In genomic region chr11:78808903-78809302, GRCh38 we compare ENCODE assay signal across 24 cellular contexts.
A peak's percentile ranks its signal among the peaks of the same experiment; 100 is the strongest.
DNase-seq lines count a peak whose midpoint lies in the region; ATAC-seq and TF ChIP-seq lines count a peak whose summit lies in the region.
"Had no signal": no experiment of that assay in that cellular context is flagged by ENCODE, and none has a peak within 500 bp of the region (broad histone marks: within the 10 kb centered on the region; RNA-seq: fewer than 3 reads in every experiment).

No MANE protein-coding gene starts in this region.

- peaks cover 50% of the 10 kb centered on the region for H3K4me1 Mint-ChIP-seq in neural progenitor cell
- no peaks in the 10 kb centered on the region for H3K4me1 Mint-ChIP-seq in activated T-cell treated with anti-CD3 and anti-CD28 coated beads, Interleukin-2, amount 50 U/mL, for 72 hours (ENCODE audit: low read depth)
- H3K4me1 Mint-ChIP-seq: activated CD4-positive, alpha-beta T cell treated with anti-CD3 and anti-CD28 coated beads, Interleukin-2, amount 10 ng/mL, durations not matched to agents 24 days and 14 days; IgD-negative memory B cell; memory B cell had no signal

- peak overlapping the region in 6 of 11 experiments; percentile 11 to 88 (median 62); a peak in 10 of 22 replicates for H3K4me2 ChIP-seq in BLaER1 treated with 17β-estradiol and CSF1 and Interleukin-3, amounts not matched to agents 10 nM and 100 nM
- H3K4me2 ChIP-seq in neural progenitor cell: no peak overlapping the region

- H3K36me3 ChIP-seq in BLaER1 treated with 17β-estradiol and CSF1 and Interleukin-3, amounts not matched to agents 10 nM and 100 nM: peaks cover 0 to 3% (median 0%) of the 10 kb centered on the region in 11 experiments; a peak in 2 of 22 replicates
- H3K36me3 ChIP-seq in esophagus squamous epithelium (no peaks in the 10 kb centered on the region), neural progenitor cell (no peaks in the 10 kb centered on the region)

- H3K27ac Mint-ChIP-seq in neural progenitor cell: peak overlapping the region; percentile 57
- no peak overlapping the region for H3K27ac Mint-ChIP-seq in activated T-cell treated with anti-CD3 and anti-CD28 coated beads, Interleukin-2, amount 50 U/mL, for 72 hours
- H3K27ac Mint-ChIP-seq: activated CD4-positive, alpha-beta T cell treated with anti-CD3 and anti-CD28 coated beads, Interleukin-2, amount 10 ng/mL, durations not matched to agents 24 days and 14 days; CD8-positive, alpha-beta T cell; IgD-negative memory B cell; memory B cell had no signal

- H3K79me2 ChIP-seq in neural progenitor cell (ENCODE audit: low read depth): no peaks in the 10 kb centered on the region

- no peak overlapping the region for H3K4me3 ChIP-seq in BLaER1 treated with 17β-estradiol and CSF1 and Interleukin-3, amounts not matched to agents 10 nM and 100 nM
- H3K4me3 ChIP-seq in esophagus squamous epithelium (no peak overlapping the region), neural progenitor cell (no peak overlapping the region)

- TF ChIP-seq POLR2A in esophagus squamous epithelium (IDR thresholded peaks at IDR 0.05): no peak

- H3K9ac ChIP-seq in BLaER1 treated with 17β-estradiol and CSF1 and Interleukin-3, amounts not matched to agents 10 nM and 100 nM: peak overlapping the region in 1 of 11 experiments; percentile 17; a peak in 1 of 22 replicates
- H3K9ac ChIP-seq in neural progenitor cell: no peak overlapping the region

- peaks cover 4% of the 10 kb centered on the region for H3F3A ChIP-seq in neural progenitor cell (ENCODE audit: low read depth)

- H3K27me3 ChIP-seq in BLaER1 treated with 17β-estradiol and CSF1 and Interleukin-3, amounts not matched to agents 10 nM and 100 nM: no peaks in the 10 kb centered on the region
- H3K27me3 ChIP-seq in esophagus squamous epithelium (no peaks in the 10 kb centered on the region), neural progenitor cell (no peaks in the 10 kb centered on the region)

- intact Hi-C loops in esophagus squamous epithelium (cut with DNase I) (no loop called here), cardiac septum (cut with DNase I) (no loop called here)

- peak; percentile 91 for DNase-seq in RPMI8226
- DNase-seq in esophagus squamous epithelium (lab: John Stamatoyannopoulos, UW): no peak
- DNase-seq in neural progenitor cell (ENCODE audit: low spot score): no peak
- DNase-seq in cardiac septum (ENCODE audit: low spot score): no peak
- no peak for DNase-seq in globus pallidus (ENCODE audit: low spot score)
- DNase-seq in activated T-cell treated with anti-CD3 and anti-CD28 coated beads, Interleukin-2, amount 50 U/mL, for 72 hours: no peak
- DNase-seq in kidney tubule cell (ENCODE audit: low spot score): no peak
- DNase-seq: activated CD4-positive, alpha-beta T cell treated with anti-CD3 and anti-CD28 coated beads, Interleukin-2, amount 10 ng/mL, durations not matched to agents 24 days and 14 days; activated CD8-positive, alpha-beta memory T cell treated with anti-CD3 and anti-CD28 coated beads, Interleukin-2, amount 50 U/mL, for 4 hours; activated gamma-delta T cell treated with Interleukin-2 at 50 U/mL for 16 hours; anterior cingulate cortex; CD8-positive, alpha-beta T cell; DMS79 treated with DMSO at 0.1 percent for 48 hours; hippocampal formation; islet precursor cell; NCI-H1694 treated with DMSO at 0.1 percent for 48 hours; NCI-H2227 treated with DMSO at 0.1 percent for 48 hours; stimulated activated CD8-positive, alpha-beta memory T cell treated with anti-CD3 and anti-CD28 coated beads, Interleukin-4, amount 100 ng/mL, for 48 hours; SW 1271 had no signal

- H3K9me3 Mint-ChIP-seq in neural progenitor cell: no peaks in the 10 kb centered on the region
- H3K9me3 Mint-ChIP-seq in activated T-cell treated with anti-CD3 and anti-CD28 coated beads, Interleukin-2, amount 50 U/mL, for 72 hours: no peaks in the 10 kb centered on the region
- H3K9me3 Mint-ChIP-seq: activated CD4-positive, alpha-beta T cell treated with anti-CD3 and anti-CD28 coated beads, Interleukin-2, amount 10 ng/mL, durations not matched to agents 24 days and 14 days; CD8-positive, alpha-beta T cell; memory B cell had no signal

- H2AFZ ChIP-seq in neural progenitor cell (replicated peaks): no peak overlapping the region

- 43 to 49% methylated on average over 3 to 4 of the region's 4 CpGs for whole genome bisulfite sequencing in esophagus squamous epithelium, 2 donors

- no peaks in the 10 kb centered on the region for H3K9me3 ChIP-seq in BLaER1 treated with 17β-estradiol and CSF1 and Interleukin-3, amounts not matched to agents 10 nM and 100 nM (replicated peaks in 1 of 11)
- H3K9me3 ChIP-seq in esophagus squamous epithelium: no peaks in the 10 kb centered on the region
- H3K9me3 ChIP-seq in neural progenitor cell (ENCODE audit: low read depth): no peaks in the 10 kb centered on the region

- peaks cover 35% of the 10 kb centered on the region for H3K36me3 Mint-ChIP-seq in neural progenitor cell
- H3K36me3 Mint-ChIP-seq in activated T-cell treated with anti-CD3 and anti-CD28 coated beads, Interleukin-2, amount 50 U/mL, for 72 hours (ENCODE audit: insufficient read depth in 2 of 2): no peaks in the 10 kb centered on the region
- H3K36me3 Mint-ChIP-seq: CD8-positive, alpha-beta T cell; memory B cell had no signal

- no peaks in the 10 kb centered on the region for H4K20me1 ChIP-seq in BLaER1 treated with 17β-estradiol and CSF1 and Interleukin-3, amounts not matched to agents 10 nM and 100 nM
- H4K20me1 ChIP-seq in neural progenitor cell (ENCODE audit: low read depth): no peaks in the 10 kb centered on the region

- H3K27me3 Mint-ChIP-seq in neural progenitor cell (ENCODE audit: insufficient read depth, low read depth): no peaks in the 10 kb centered on the region
- no peaks in the 10 kb centered on the region for H3K27me3 Mint-ChIP-seq in activated T-cell treated with anti-CD3 and anti-CD28 coated beads, Interleukin-2, amount 50 U/mL, for 72 hours (ENCODE audit: low read depth)
- H3K27me3 Mint-ChIP-seq: IgD-negative memory B cell had no signal

- no peak for TF ChIP-seq CTCF in esophagus squamous epithelium (IDR thresholded peaks at IDR 0.05)
- no peak for TF ChIP-seq CTCF in neural progenitor cell (IDR thresholded peaks at IDR 0.05)

- no peak overlapping the region for H3K4me3 Mint-ChIP-seq in neural progenitor cell
- H3K4me3 Mint-ChIP-seq in activated T-cell treated with anti-CD3 and anti-CD28 coated beads, Interleukin-2, amount 50 U/mL, for 72 hours: no peak overlapping the region
- H3K4me3 Mint-ChIP-seq: activated CD4-positive, alpha-beta T cell treated with anti-CD3 and anti-CD28 coated beads, Interleukin-2, amount 10 ng/mL, durations not matched to agents 24 days and 14 days; CD8-positive, alpha-beta T cell; IgD-negative memory B cell; memory B cell had no signal

- H3K27ac ChIP-seq in BLaER1 treated with 17β-estradiol and CSF1 and Interleukin-3, amounts not matched to agents 10 nM and 100 nM: peak overlapping the region in 3 of 11 experiments; percentile 18 to 98 (median 43); a peak in 4 of 22 replicates
- peak overlapping the region; percentile 44 to 81 (median 72) for H3K27ac ChIP-seq in esophagus squamous epithelium
- no peak overlapping the region for H3K27ac ChIP-seq in neural progenitor cell
- H3K27ac ChIP-seq: HL-60 had no signal

- ATAC-seq in activated T-cell treated with anti-CD3 and anti-CD28 coated beads, Interleukin-2, amount 50 U/mL, for 72 hours (replicated peaks in 1 of 2): no peak
- ATAC-seq: CD8-positive, alpha-beta T cell; HCT116 had no signal

- H3K4me1 ChIP-seq in BLaER1 treated with 17β-estradiol and CSF1 and Interleukin-3, amounts not matched to agents 10 nM and 100 nM: peaks cover 0 to 100% (median 43%) of the 10 kb centered on the region in 10 experiments; a peak in 16 of 20 replicates
- H3K4me1 ChIP-seq in esophagus squamous epithelium: peaks cover 5 to 15% (median 5%) of the 10 kb centered on the region in 3 donors
- H3K4me1 ChIP-seq in neural progenitor cell: peaks cover 31% of the 10 kb centered on the region
